26 cellular contexts compared by ENCODE assay signal in genomic region chr14:104515059-104515810, GRCh38.
DNase-seq lines count a peak whose midpoint lies in the region; ATAC-seq, FAIRE-seq and TF ChIP-seq lines count a peak whose summit lies in the region.
"Had no signal": no experiment of that assay in that cellular context is flagged by ENCODE, and none has a peak within 500 bp of the region (broad histone marks: within the 10 kb centered on the region; RNA-seq: fewer than 3 reads in every experiment).

No MANE protein-coding gene starts in this region.

- H3K23ac ChIP-seq in H9 (ENCODE audit: insufficient read length, low read depth, low read length): no peak overlapping the region

- DNase-seq in A549 (ENCODE audit: low read depth in 1 of 2, low spot score in 1 of 2): no peak
- DNase-seq in H9: peak; percentile 9
- peak; percentile 23 for DNase-seq in endodermal cell
- DNase-seq in osteoblast (ENCODE audit: insufficient read length, low spot score, missing footprints): peak; percentile 79
- DNase-seq in cerebellum (ENCODE audit: low spot score): no peak
- no peak for DNase-seq in NCI-H2107 treated with DMSO at 0.1 percent for 48 hours (lab: John Stamatoyannopoulos, UW; ENCODE audit: unreplicated experiment)
- DNase-seq: Caco-2, DMS 273 treated with DMSO at 0.1 percent for 48 hours, DMS79, EL, GDM1, MV-4-11, NCI-H1105, NCI-H146, NCI-H2029 treated with DMSO at 0.1 percent for 48 hours, NCI-H2227 treated with DMSO at 0.1 percent for 48 hours, NCI-H526 treated with DMSO at 0.1 percent for 48 hours had no signal

- H2BK5ac ChIP-seq in H9 (ENCODE audit: insufficient read length, low read length): no peak overlapping the region

- H4K91ac ChIP-seq in H9 (ENCODE audit: insufficient read length, low read depth, low read length): no peak overlapping the region

- TF ChIP-seq EP300 in A549 (IDR thresholded peaks at IDR 0.05): no peak

- no peak overlapping the region for H3K18ac ChIP-seq in H9 (ENCODE audit: insufficient read length, low read depth, low read length)

- no peak for ATAC-seq in A549
- ATAC-seq in HG02678 (IDR thresholded peaks at IDR 0.05; ENCODE audit: unreplicated experiment): no peak
- ATAC-seq: CD8-positive, alpha-beta T cell had no signal

- H3K9me3 Mint-ChIP-seq in H9 (peaks cover 15 to 18% of the 10 kb centered on the region in 2 experiments), endodermal cell (peaks cover 20% of the 10 kb centered on the region)

- H2BK15ac ChIP-seq in H9 (ENCODE audit: low read depth, low read length): no peak overlapping the region

- TF ChIP-seq POLR2A in A549 (IDR thresholded peaks at IDR 0.05; ENCODE audit: low read length): no peak

- H2BK12ac ChIP-seq in H9 (ENCODE audit: insufficient read length, low read depth, low read length): no peak overlapping the region

- CTCF ChIA-PET in A549 (lab: Yijun Ruan, JAX): interaction anchor here (0.9 to 1.0 kb wide), 2 partner anchors 30 to 194 kb away, joined by 3 read pairs; no protein-coding TSS in a partner anchor

- H3K14ac ChIP-seq in H9 (ENCODE audit: insufficient read depth, low read length): no peak overlapping the region

- H3K9me3 ChIP-seq in A549: peaks cover 19% of the 10 kb centered on the region
- no peaks in the 10 kb centered on the region for H3K9me3 ChIP-seq in H9 (ENCODE audit: control insufficient read depth, low read depth, low read length)
- no peaks in the 10 kb centered on the region for H3K9me3 ChIP-seq in endodermal cell (ENCODE audit: control insufficient read depth, low read length)
- H3K9me3 ChIP-seq in osteoblast (ENCODE audit: low read depth, low read length): no peaks in the 10 kb centered on the region
- H3K9me3 ChIP-seq: Caco-2, SJSA1 had no signal

- no peak overlapping the region for H4K8ac ChIP-seq in H9 (replicated peaks; ENCODE audit: insufficient read length, low read depth, low read length)

- FAIRE-seq in A549 (lab: Jason Lieb, UNC): no peak
- FAIRE-seq: GM12891, GM19239, H54 had no signal

- H4K5ac ChIP-seq in H9 (ENCODE audit: insufficient read length, low read depth, low read length): no peak overlapping the region

- H3K27ac Mint-ChIP-seq in H9 (0 out of 7 replicates have a peak overlapping the region, but pooled peaks of 1 of the 3 experiments have one; percentile 15), endodermal cell (no peak overlapping the region)
- H3K27ac Mint-ChIP-seq: B cell; CD8-positive, alpha-beta T cell had no signal

- H3K4me1 ChIP-seq in A549 (no peaks in the 10 kb centered on the region), H9 (ENCODE audit: insufficient read depth, low read length) (no peaks in the 10 kb centered on the region), endodermal cell (ENCODE audit: control insufficient read depth, insufficient read depth, low read length) (no peaks in the 10 kb centered on the region), osteoblast (ENCODE audit: insufficient read depth, low read length) (no peaks in the 10 kb centered on the region)
- H3K4me1 ChIP-seq: Caco-2, SJSA1 had no signal

- 17% methylated on average over 17 of the region's 17 CpGs for WGBS in A549 (ENCODE audit: missing lambda C conversion rate)
- no CpG with 5 or more reads among the region's 17 CpGs for WGBS in H9 (ENCODE audit: extremely low coverage, insufficient read length, low lambda C conversion rate)
- WGBS in endodermal cell (ENCODE audit: insufficient coverage in 1 of 2, insufficient read length in 1 of 2), 2 experiments: 87 to 89% methylated on average over 15 to 17 of the region's 17 CpGs

- H3K4me3 ChIP-seq in A549 (no peak overlapping the region), endodermal cell (ENCODE audit: low read length) (no peak overlapping the region), osteoblast (ENCODE audit: insufficient read depth, low read length) (no peak overlapping the region)
- H3K4me3 ChIP-seq: PC-9, SJSA1 had no signal

- H3K4me2 ChIP-seq in A549: no peak overlapping the region
- H3K4me2 ChIP-seq in H9 (ENCODE audit: insufficient read depth, insufficient read length, low read length): no peak overlapping the region
- H3K4me2 ChIP-seq in osteoblast (ENCODE audit: insufficient read depth, low read length): no peak overlapping the region
- H3K4me2 ChIP-seq: PC-9 had no signal

- H3K56ac ChIP-seq in H9 (ENCODE audit: insufficient read length, low read depth, low read length): no peak overlapping the region

- H3K27ac ChIP-seq in A549 (no peak overlapping the region), H9 (ENCODE audit: insufficient read length, low read depth, low read length) (no peak overlapping the region), endodermal cell (ENCODE audit: low read depth, low read length) (no peak overlapping the region), osteoblast (ENCODE audit: low read depth, low read length) (no peak overlapping the region)
- H3K27ac ChIP-seq: C4-2B, PC-9, SJSA1 had no signal

- H4K20me1 ChIP-seq in H9 (ENCODE audit: control insufficient read depth, insufficient read depth, insufficient read length) (no peaks in the 10 kb centered on the region), osteoblast (ENCODE audit: insufficient read depth, low read length) (no peaks in the 10 kb centered on the region)

- H3K79me2 ChIP-seq in H9 (ENCODE audit: insufficient read depth, low read length) (no peaks in the 10 kb centered on the region), osteoblast (ENCODE audit: insufficient read depth, low read length) (no peaks in the 10 kb centered on the region)

- no peak overlapping the region for H2AK5ac ChIP-seq in H9 (ENCODE audit: insufficient read length, low read length)

- POLR2A ChIA-PET in A549 (lab: Yijun Ruan, JAX): no interaction called here

- H2AFZ ChIP-seq in H9 (ENCODE audit: low read length) (no peak overlapping the region), osteoblast (ENCODE audit: low read length) (no peak overlapping the region)
- H2AFZ ChIP-seq: PC-9 had no signal

- no peak for TF ChIP-seq CTCF in A549 (IDR thresholded peaks at IDR 0.05)
- TF ChIP-seq CTCF in H9 (conservative IDR thresholded peaks at IDR 0.05): no peak
- TF ChIP-seq CTCF in endodermal cell (conservative IDR thresholded peaks at IDR 0.05): no peak
- TF ChIP-seq CTCF in osteoblast (IDR thresholded peaks at IDR 0.05; ENCODE audit: extremely low read depth, low read depth, low read length): no peak

- H3K27me3 ChIP-seq in H9 (ENCODE audit: insufficient read depth, low read length) (no peaks in the 10 kb centered on the region), endodermal cell (ENCODE audit: control insufficient read depth, insufficient read depth, low read length, poor library complexity, severe bottlenecking) (no peaks in the 10 kb centered on the region), osteoblast (ENCODE audit: insufficient read depth, low read length) (no peaks in the 10 kb centered on the region)

- H3K27me3 Mint-ChIP-seq in H9 (ENCODE audit: low read depth) (peaks cover 10% of the 10 kb centered on the region), endodermal cell (ENCODE audit: insufficient read depth) (no peaks in the 10 kb centered on the region)

- H3K9ac ChIP-seq in H9 (ENCODE audit: extremely low read depth, insufficient read length, low read length) (no peak overlapping the region), endodermal cell (ENCODE audit: extremely low read depth, low read length, poor library complexity, severe bottlenecking) (no peak overlapping the region)

- H2BK20ac ChIP-seq in H9 (ENCODE audit: low read depth, low read length, poor library complexity, severe bottlenecking): no peak overlapping the region

- H3K36me3 Mint-ChIP-seq in H9 (ENCODE audit: insufficient read depth in 1 of 3, low read depth in 3 of 3) (peaks cover 3 to 5% (median 5%) of the 10 kb centered on the region in 3 experiments; a peak in 6 of 7 replicates), endodermal cell (ENCODE audit: low read depth) (no peaks in the 10 kb centered on the region)
- H3K36me3 Mint-ChIP-seq: CD8-positive, alpha-beta T cell had no signal

- H3K36me3 ChIP-seq in endodermal cell (ENCODE audit: control insufficient read depth, insufficient read depth, low read length) (no peaks in the 10 kb centered on the region), osteoblast (ENCODE audit: insufficient read depth, low read length) (no peaks in the 10 kb centered on the region)
- H3K36me3 ChIP-seq: SJSA1 had no signal

- H3K79me1 ChIP-seq in H9 (ENCODE audit: insufficient read depth, low read depth, low read length, poor library complexity, severe bottlenecking): no peaks in the 10 kb centered on the region

- TF ChIP-seq RAD21 in A549 (conservative IDR thresholded peaks at IDR 0.05 in 1 of 2, IDR thresholded peaks at IDR 0.05 in 1 of 2): no peak

- no peaks in the 10 kb centered on the region for H3K23me2 ChIP-seq in H9 (ENCODE audit: insufficient read length, low read depth, low read length, poor library complexity, severe bottlenecking)

- H3K4me3 Mint-ChIP-seq in H9 (no peak overlapping the region), endodermal cell (no peak overlapping the region)
- H3K4me3 Mint-ChIP-seq: B cell; CD8-positive, alpha-beta T cell had no signal

- no peak overlapping the region for H3K4ac ChIP-seq in H9 (ENCODE audit: low read depth, low read length)

- H3T11ph ChIP-seq in H9 (ENCODE audit: low read length): no peak overlapping the region

- no peak overlapping the region for H2BK120ac ChIP-seq in H9 (ENCODE audit: low read depth, low read length, poor library complexity, severe bottlenecking)

- H3K4me1 Mint-ChIP-seq in H9 (no peaks in the 10 kb centered on the region), endodermal cell (no peaks in the 10 kb centered on the region)
- H3K4me1 Mint-ChIP-seq: B cell had no signal

TF ChIP-seq in A549, 52 proteins besides CTCF, POLR2A, EP300 and RAD21:
- TF ChIP-seq EHMT2 (IDR thresholded peaks at IDR 0.05; ENCODE audit: low read depth) (no peak), ZFP36 (IDR thresholded peaks at IDR 0.05; ENCODE audit: borderline replicate concordance, partially characterized antibody) (peak; percentile 13)
TF ChIP-seq in A549: peak in this region for 1.

Comparison
In these comparisons a context has a peak if more than half of its experiments do, and no peak if none do; other contexts are left out.
1. DNase-seq: peak in H9 (single experiment), endodermal cell (single experiment) and osteoblast (single experiment); none in A549 (0 of 2), cerebellum (single experiment) and NCI-H2107 treated with DMSO at 0.1 percent for 48 hours (single experiment).